1 cellular context compared by ENCODE assay signal in the genomic region with DNA sequence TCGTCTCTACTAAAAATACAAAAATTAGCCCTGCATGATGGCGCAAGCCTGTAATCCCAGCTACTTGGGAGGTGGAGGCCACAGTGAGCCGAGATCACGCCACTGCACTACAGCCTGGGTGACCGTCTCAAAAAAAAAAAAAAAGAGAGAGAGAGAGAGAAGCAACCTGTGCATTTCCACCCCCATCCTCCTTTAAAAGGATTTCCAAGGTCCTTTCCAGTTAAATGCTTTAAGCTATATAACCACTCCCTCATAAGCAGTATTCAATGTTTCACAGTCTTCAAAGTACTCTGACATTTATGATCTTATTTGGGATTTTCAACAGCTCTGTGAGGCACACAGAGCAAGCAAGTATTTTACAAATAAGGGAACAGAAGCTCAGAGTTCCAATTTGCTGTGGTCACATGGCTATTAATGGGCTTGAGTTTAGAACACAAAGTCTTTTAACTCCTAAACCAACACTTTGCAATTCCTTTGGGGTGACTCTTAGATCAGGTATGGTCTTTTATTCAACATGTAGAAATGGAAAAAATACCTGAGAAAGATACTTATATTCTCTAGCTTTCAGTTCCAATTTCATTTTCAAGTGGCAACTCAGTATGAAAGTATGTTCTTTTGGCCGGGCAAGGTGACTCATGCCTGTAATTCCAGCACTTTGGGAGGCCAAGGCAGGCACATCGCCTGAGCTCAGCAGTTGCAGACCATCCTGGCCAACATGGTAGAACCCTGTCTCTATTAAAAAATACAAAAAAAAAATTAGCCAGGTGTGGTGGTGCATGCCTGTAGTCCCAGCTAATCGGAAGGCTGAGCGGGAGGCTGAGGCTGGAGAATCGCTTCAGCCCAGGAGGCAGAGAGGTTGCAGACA.
A peak's percentile ranks its signal among the peaks of the same experiment; 100 is the strongest.
TF ChIP-seq lines count a peak whose summit lies in the region.

No MANE protein-coding gene starts in this region.

TF ChIP-seq in SK-N-SH, 30 proteins besides CTCF, POLR2A, EP300 and RAD21 (continued from another document):
- TF ChIP-seq, protein P1, sequence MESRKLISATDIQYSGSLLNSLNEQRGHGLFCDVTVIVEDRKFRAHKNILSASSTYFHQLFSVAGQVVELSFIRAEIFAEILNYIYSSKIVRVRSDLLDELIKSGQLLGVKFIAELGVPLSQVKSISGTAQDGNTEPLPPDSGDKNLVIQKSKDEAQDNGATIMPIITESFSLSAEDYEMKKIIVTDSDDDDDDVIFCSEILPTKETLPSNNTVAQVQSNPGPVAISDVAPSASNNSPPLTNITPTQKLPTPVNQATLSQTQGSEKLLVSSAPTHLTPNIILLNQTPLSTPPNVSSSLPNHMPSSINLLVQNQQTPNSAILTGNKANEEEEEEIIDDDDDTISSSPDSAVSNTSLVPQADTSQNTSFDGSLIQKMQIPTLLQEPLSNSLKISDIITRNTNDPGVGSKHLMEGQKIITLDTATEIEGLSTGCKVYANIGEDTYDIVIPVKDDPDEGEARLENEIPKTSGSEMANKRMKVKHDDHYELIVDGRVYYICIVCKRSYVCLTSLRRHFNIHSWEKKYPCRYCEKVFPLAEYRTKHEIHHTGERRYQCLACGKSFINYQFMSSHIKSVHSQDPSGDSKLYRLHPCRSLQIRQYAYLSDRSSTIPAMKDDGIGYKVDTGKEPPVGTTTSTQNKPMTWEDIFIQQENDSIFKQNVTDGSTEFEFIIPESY (IDR thresholded peaks at IDR 0.05; ENCODE audit: borderline replicate concordance, low read depth), result 0 out of 2 replicates have a peak, but pooled peaks have one; percentile 42
- TF ChIP-seq GATA2 (CRISPR knock-in tag; IDR thresholded peaks at IDR 0.05) (no peak), RXRA (IDR thresholded peaks at IDR 0.05; ENCODE audit: borderline replicate concordance, low read depth) (no peak), JUND (IDR thresholded peaks at IDR 0.05) (peak; percentile 99), POLR2AphosphoS5 (IDR thresholded peaks at IDR 0.05; ENCODE audit: low read depth, low read length) (peak; percentile 62; the same call in 1 of the 2 replicates), SIN3A (IDR thresholded peaks at IDR 0.05; ENCODE audit: borderline replicate concordance, low read depth, low read length) (peak; percentile 31; the same call in 1 of the 2 replicates), ELF1 (IDR thresholded peaks at IDR 0.05) (no peak), CHD2 (IDR thresholded peaks at IDR 0.05; ENCODE audit: low read length, partially characterized antibody) (no peak), RCOR1 (IDR thresholded peaks at IDR 0.05; ENCODE audit: low read length) (no peak), TEAD4 (IDR thresholded peaks at IDR 0.05; ENCODE audit: borderline replicate concordance, insufficient read depth) (peak; percentile 81), NFIC (IDR thresholded peaks at IDR 0.05; ENCODE audit: borderline replicate concordance) (peak; percentile 41; the same call in 1 of the 2 replicates)
- TF ChIP-seq, protein P2, sequence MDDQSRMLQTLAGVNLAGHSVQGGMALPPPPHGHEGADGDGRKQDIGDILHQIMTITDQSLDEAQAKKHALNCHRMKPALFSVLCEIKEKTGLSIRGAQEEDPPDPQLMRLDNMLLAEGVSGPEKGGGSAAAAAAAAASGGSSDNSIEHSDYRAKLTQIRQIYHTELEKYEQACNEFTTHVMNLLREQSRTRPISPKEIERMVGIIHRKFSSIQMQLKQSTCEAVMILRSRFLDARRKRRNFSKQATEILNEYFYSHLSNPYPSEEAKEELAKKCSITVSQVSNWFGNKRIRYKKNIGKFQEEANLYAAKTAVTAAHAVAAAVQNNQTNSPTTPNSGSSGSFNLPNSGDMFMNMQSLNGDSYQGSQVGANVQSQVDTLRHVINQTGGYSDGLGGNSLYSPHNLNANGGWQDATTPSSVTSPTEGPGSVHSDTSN (IDR thresholded peaks at IDR 0.05), result peak; percentile 89
- TF ChIP-seq, protein P3, sequence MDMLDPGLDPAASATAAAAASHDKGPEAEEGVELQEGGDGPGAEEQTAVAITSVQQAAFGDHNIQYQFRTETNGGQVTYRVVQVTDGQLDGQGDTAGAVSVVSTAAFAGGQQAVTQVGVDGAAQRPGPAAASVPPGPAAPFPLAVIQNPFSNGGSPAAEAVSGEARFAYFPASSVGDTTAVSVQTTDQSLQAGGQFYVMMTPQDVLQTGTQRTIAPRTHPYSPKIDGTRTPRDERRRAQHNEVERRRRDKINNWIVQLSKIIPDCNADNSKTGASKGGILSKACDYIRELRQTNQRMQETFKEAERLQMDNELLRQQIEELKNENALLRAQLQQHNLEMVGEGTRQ (IDR thresholded peaks at IDR 0.05; ENCODE audit: borderline replicate concordance, low read depth, low read length), result no peak
- TF ChIP-seq, protein P4, sequence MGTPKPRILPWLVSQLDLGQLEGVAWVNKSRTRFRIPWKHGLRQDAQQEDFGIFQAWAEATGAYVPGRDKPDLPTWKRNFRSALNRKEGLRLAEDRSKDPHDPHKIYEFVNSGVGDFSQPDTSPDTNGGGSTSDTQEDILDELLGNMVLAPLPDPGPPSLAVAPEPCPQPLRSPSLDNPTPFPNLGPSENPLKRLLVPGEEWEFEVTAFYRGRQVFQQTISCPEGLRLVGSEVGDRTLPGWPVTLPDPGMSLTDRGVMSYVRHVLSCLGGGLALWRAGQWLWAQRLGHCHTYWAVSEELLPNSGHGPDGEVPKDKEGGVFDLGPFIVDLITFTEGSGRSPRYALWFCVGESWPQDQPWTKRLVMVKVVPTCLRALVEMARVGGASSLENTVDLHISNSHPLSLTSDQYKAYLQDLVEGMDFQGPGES (IDR thresholded peaks at IDR 0.05; ENCODE audit: low read depth, low read length), result no peak
